Comparison of ENCODE assay signal across 16 cellular contexts in genomic region chr5:173974688-173975239, GRCh38. TPM values are rescaled to one million over a fixed set of nuclear protein-coding genes. Genes with fewer than 3 reads are reported as not detected.
A peak's percentile ranks its signal among the peaks of the same experiment; 100 is the strongest.
DNase-seq lines count a peak whose midpoint lies in the region; ATAC-seq, FAIRE-seq and TF ChIP-seq lines count a peak whose summit lies in the region.
"Had no signal": no experiment of that assay in that cellular context is flagged by ENCODE, and none has a peak within 500 bp of the region (broad histone marks: within the 10 kb centered on the region; RNA-seq: fewer than 3 reads in every experiment).

No MANE protein-coding gene starts in this region.

- WGBS in HepG2 (ENCODE audit: low lambda C conversion rate): 15% methylated on average over 5 of the region's 5 CpGs
- 73% methylated on average over 4 of the region's 5 CpGs for WGBS in right lobe of liver (ENCODE audit: insufficient coverage, low coverage, low lambda C conversion rate, missing lambda C conversion rate)
- 88% methylated on average over 5 of the region's 5 CpGs; no CpG with 5 or more reads in 1 of the 2 experiments for WGBS in H1 (ENCODE audit: extremely low coverage in 1 of 2, insufficient coverage in 1 of 2, insufficient read length in 1 of 2, insufficient replicate concordance in 2 of 2, low coverage in 1 of 2, low lambda C conversion rate in 2 of 2, missing lambda C conversion rate in 1 of 2), 2 experiments
- 60 to 74% (median 65%) methylated on average over 5 of the region's 5 CpGs for WGBS in adrenal gland, 4 donors

- no peaks in the 10 kb centered on the region for H4K20me1 ChIP-seq in HepG2 (ENCODE audit: insufficient read depth, low read length)
- H4K20me1 ChIP-seq in H1 (replicated peaks in 1 of 2; ENCODE audit: control insufficient read depth in 1 of 2, insufficient read depth in 2 of 2, low read length in 2 of 2): no peaks in the 10 kb centered on the region

- H3K9me3 ChIP-seq in HepG2 (ENCODE audit: low read length) (no peaks in the 10 kb centered on the region), right lobe of liver (no peaks in the 10 kb centered on the region), H1 (ENCODE audit: insufficient read depth in 2 of 2, low read depth in 1 of 2, low read length in 1 of 2) (no peaks in the 10 kb centered on the region), adrenal gland (replicated peaks in 1 of 3) (no peaks in the 10 kb centered on the region)

- POLR2A ChIA-PET in HepG2 (lab: Yijun Ruan, JAX): interaction anchor here (0.9 to 2.6 kb wide), 5 partner anchors 42 to 208 kb away, joined by 3 to 11 read pairs (median 9); partner anchors contain the start of gene CPEB4
- POLR2A ChIA-PET in H1 (lab: Charles Lee; ENCODE audit: partially characterized antibody): interaction anchor here (0.7 to 1.7 kb wide), 7 partner anchors 9 to 370 kb away, joined by 3 to 6 read pairs (median 3); partner anchors contain the start of genes C5orf47 and CPEB4

- H2AFZ ChIP-seq in HepG2 (ENCODE audit: low read length) (no peak overlapping the region), H1 (ENCODE audit: low read length) (no peak overlapping the region)

- no peak overlapping the region for H3K56ac ChIP-seq in H1 (replicated peaks; ENCODE audit: insufficient read length, low read depth, low read length)

- no peak overlapping the region for H2BK5ac ChIP-seq in H1 (ENCODE audit: low read depth, low read length)

- ATAC-seq in HepG2 (no peak), right lobe of liver (no peak), GM19452 (IDR thresholded peaks at IDR 0.05; ENCODE audit: unreplicated experiment) (no peak), HG02610 (IDR thresholded peaks at IDR 0.05; ENCODE audit: unreplicated experiment) (no peak)

- H3K4me1 ChIP-seq in HepG2 (ENCODE audit: insufficient read depth, low read length): peaks cover 55% of the 10 kb centered on the region
- peaks cover 0 to 12% (median 2%) of the 10 kb centered on the region in 4 donors for H3K4me1 ChIP-seq in right lobe of liver
- peaks cover 0 to 15% (median 8%) of the 10 kb centered on the region in 4 experiments; a peak in 6 of 7 replicates for H3K4me1 ChIP-seq in H1 (replicated peaks in 1 of 4; ENCODE audit: control insufficient read depth in 3 of 4, insufficient read depth in 4 of 4, low read length in 3 of 4)
- peaks cover 4 to 7% of the 10 kb centered on the region in 2 donors for H3K4me1 ChIP-seq in adrenal gland (replicated peaks in 1 of 2)

- TF ChIP-seq CTCF in HepG2 (CRISPR knock-in tag; IDR thresholded peaks at IDR 0.05): no peak
- no peak for TF ChIP-seq CTCF in right lobe of liver (IDR thresholded peaks at IDR 0.05)
- TF ChIP-seq CTCF in H1 (IDR thresholded peaks at IDR 0.05; ENCODE audit: control extremely low read depth in 1 of 3, insufficient read depth in 1 of 3, low read depth in 1 of 3, low read length in 3 of 3): no peak
- no peak for TF ChIP-seq CTCF in adrenal gland (IDR thresholded peaks at IDR 0.05)

- BruUV-seq in HepG2 (replicated peaks; lab: Mats Ljungman, UMichigan): no TSS peak

- no peak overlapping the region for H2BK12ac ChIP-seq in H1 (ENCODE audit: low read depth, low read length)

- H3K4me2 ChIP-seq in HepG2 (ENCODE audit: low read depth, low read length) (peak overlapping the region; percentile 94), H1 (ENCODE audit: insufficient read depth in 1 of 2, low read depth in 2 of 2, low read length in 2 of 2) (no peak overlapping the region; a peak in 1 of 4 replicates)

- H3K23me2 ChIP-seq in H1 (ENCODE audit: low read depth, low read length): peaks cover 5% of the 10 kb centered on the region

- no peak overlapping the region for H3K23ac ChIP-seq in H1 (ENCODE audit: insufficient read length)

- H3K9ac ChIP-seq in HepG2 (ENCODE audit: insufficient read depth, low read depth, low read length) (no peak overlapping the region), H1 (replicated peaks in 1 of 4; ENCODE audit: extremely low read depth in 1 of 4, low read depth in 3 of 4, low read length in 3 of 4) (no peak overlapping the region; a peak in 1 of 7 replicates)

- FAIRE-seq in HepG2 (lab: Jason Lieb, UNC) (no peak), H1 (lab: Jason Lieb, UNC) (no peak)
- FAIRE-seq: GM19239 had no signal

- CTCF ChIA-PET in HepG2 (lab: Yijun Ruan, JAX; ENCODE audit: low intra/inter-chr PET ratio, low total read pairs): no interaction called here
- CTCF ChIA-PET in H1 (lab: Charles Lee; ENCODE audit: partially characterized antibody): interaction anchor here (0.6 to 4.1 kb wide), 17 partner anchors 8 to 644 kb away, joined by 3 to 35 read pairs (median 4); partner anchors contain the start of gene BOD1

- in situ Hi-C loops in HepG2 (cut with HindIII; ENCODE audit: extremely low pct_ligation_motif_present, low pct_unique_long_range_greater_than_20kb): loop anchor here (5.0 to 25.0 kb wide), 3 partner anchors 82 to 357 kb away; partner anchors contain the start of gene BOD1

- H2AK5ac ChIP-seq in H1 (ENCODE audit: low read depth, low read length): no peak overlapping the region

- TF ChIP-seq POLR2A in HepG2 (IDR thresholded peaks at IDR 0.05; ENCODE audit: insufficient read depth in 1 of 2, low read depth in 2 of 2, low read length in 2 of 2): no peak
- no peak for TF ChIP-seq POLR2A in right lobe of liver (IDR thresholded peaks at IDR 0.05)
- no peak for TF ChIP-seq POLR2A in H1 (IDR thresholded peaks at IDR 0.05; ENCODE audit: control extremely low read depth in 1 of 2, low read depth in 2 of 2, low read length in 2 of 2)
- TF ChIP-seq POLR2A in adrenal gland (IDR thresholded peaks at IDR 0.05): no peak

- intact Hi-C loops in HepG2 (cut with micrococcal nuclease; ENCODE audit: unreplicated experiment): no loop called here
- intact Hi-C loops in right lobe of liver (cut with DNase I): loop anchor here (5.0 kb wide), 1 partner anchor 352 kb away; no protein-coding TSS in a partner anchor
- intact Hi-C loops in adrenal gland (cut with DNase I): no loop called here

- no peak overlapping the region for H2BK15ac ChIP-seq in H1 (ENCODE audit: low read length)

- DNase-seq in HepG2 (ENCODE audit: low spot score): no peak
- no peak for DNase-seq in right lobe of liver
- peak; percentile 20 for DNase-seq in NOMO-1 treated with DMSO at 0.1 percent for 48 hours (lab: John Stamatoyannopoulos, UW; ENCODE audit: unreplicated experiment)
- DNase-seq in H1 (ENCODE audit: low read depth in 1 of 2, low spot score in 2 of 2): no peak
- DNase-seq in adrenal gland: no peak
- DNase-seq: CD4-positive, CD25-positive, alpha-beta regulatory T cell; H7; NCI-H1092; NCI-H146; NCI-H2081; NCI-H510A had no signal

- H3K27ac ChIP-seq in HepG2 (ENCODE audit: extremely low read length, insufficient read depth, low read length) (no peak overlapping the region), right lobe of liver (no peak overlapping the region), H1 (ENCODE audit: low read depth, low read length) (no peak overlapping the region), adrenal gland (no peak overlapping the region)

- H3K36me3 ChIP-seq in HepG2 (replicated peaks in 1 of 2; ENCODE audit: control insufficient read depth in 1 of 2, insufficient read depth in 2 of 2, low read length in 2 of 2) (no peaks in the 10 kb centered on the region), right lobe of liver (no peaks in the 10 kb centered on the region), H1 (ENCODE audit: control insufficient read depth in 2 of 4, insufficient read depth in 4 of 4, low read length in 3 of 4) (no peaks in the 10 kb centered on the region), adrenal gland (replicated peaks in 1 of 2) (no peaks in the 10 kb centered on the region)

- H4K5ac ChIP-seq in H1 (ENCODE audit: insufficient read length, low read depth, low read length): no peak overlapping the region

- no peak for TF ChIP-seq RAD21 in HepG2 (CRISPR knock-in tag; IDR thresholded peaks at IDR 0.05)
- TF ChIP-seq RAD21 in H1 (IDR thresholded peaks at IDR 0.05 in 1 of 2, conservative IDR thresholded peaks at IDR 0.05 in 1 of 2; ENCODE audit: low read depth in 2 of 2, low read length in 2 of 2): no peak

- no peak overlapping the region for H4K91ac ChIP-seq in H1 (replicated peaks; ENCODE audit: insufficient read length, low read length)

- no peak overlapping the region for H3K4ac ChIP-seq in H1 (replicated peaks; ENCODE audit: insufficient read length, low read depth, low read length)

- H2BK20ac ChIP-seq in H1 (ENCODE audit: low read length): no peak overlapping the region

- H3K4me3 ChIP-seq in HepG2 (replicated peaks in 1 of 3; ENCODE audit: insufficient read depth in 1 of 3, low read depth in 2 of 3, low read length in 3 of 3) (peak overlapping the region in 1 of 3 experiments; percentile 27; a peak in 1 of 6 replicates), right lobe of liver (no peak overlapping the region), H1 (ENCODE audit: extremely low read depth in 1 of 4, insufficient read depth in 2 of 4, low read depth in 3 of 4, low read length in 4 of 4) (no peak overlapping the region), adrenal gland (no peak overlapping the region)

- TF ChIP-seq EP300 in HepG2 (IDR thresholded peaks at IDR 0.05; ENCODE audit: low read depth in 2 of 2, low read length in 2 of 2) (no peak), HepG2 (CRISPR knock-in tag; IDR thresholded peaks at IDR 0.05; ENCODE audit: borderline replicate concordance) (no peak), H1 (IDR thresholded peaks at IDR 0.05; ENCODE audit: borderline replicate concordance in 1 of 2, low read depth in 2 of 2, low read length in 2 of 2) (no peak)

- H4K8ac ChIP-seq in H1 (ENCODE audit: extremely low read depth, insufficient read depth, low read length): no peak overlapping the region

- H3K27me3 ChIP-seq in HepG2 (ENCODE audit: control insufficient read depth in 1 of 2, insufficient read depth in 2 of 2, low read length in 2 of 2): no peaks in the 10 kb centered on the region
- H3K27me3 ChIP-seq in right lobe of liver: no peaks in the 10 kb centered on the region
- H3K27me3 ChIP-seq in H1 (replicated peaks in 1 of 4; ENCODE audit: control insufficient read depth in 3 of 4, extremely low read depth in 1 of 4, insufficient read depth in 3 of 4, low read length in 3 of 4): no peaks in the 10 kb centered on the region; a peak in 1 of 7 replicates
- no peaks in the 10 kb centered on the region for H3K27me3 ChIP-seq in adrenal gland

- H3K18ac ChIP-seq in H1 (ENCODE audit: extremely low read depth, low read length): no peak overlapping the region

- no peak overlapping the region for H2BK120ac ChIP-seq in H1 (replicated peaks; ENCODE audit: low read depth, low read length)

- no peak overlapping the region for H3K14ac ChIP-seq in H1 (ENCODE audit: insufficient read length)

- no peaks in the 10 kb centered on the region for H3K79me2 ChIP-seq in HepG2 (ENCODE audit: insufficient read depth, low read length)
- no peaks in the 10 kb centered on the region for H3K79me2 ChIP-seq in H1 (ENCODE audit: control insufficient read depth in 1 of 2, insufficient read depth in 2 of 2, low read length in 2 of 2)

- no peaks in the 10 kb centered on the region for H3K79me1 ChIP-seq in H1 (ENCODE audit: low read depth, low read length)

RNA-seq across cellular contexts. Expression of gene C5orf47, which starts 14.2 kb away (rescaled TPM):
- total RNA-seq in HepG2 (2016; rRNA removed; fragmentation: Illumina TruSeq; extraction: Trizol) (not detected in 2 replicates), right lobe of liver (not detected), adrenal gland (under 1 TPM in 3 of 8 donors, not detected in 5; 0.08 to 0.25 (median 0.11) TPM)
- not detected in 2 replicates for total RNA-seq in HepG2 (2016; cell fraction: cytosol; rRNA removed; fragmentation: Illumina TruSeq; extraction: Trizol; ENCODE audit: low read depth)
- total RNA-seq in HepG2 (2016; cell fraction: insoluble cytoplasmic fraction; rRNA removed; fragmentation: Illumina TruSeq; extraction: Trizol): not detected in 2 replicates
- total RNA-seq in HepG2 (2016; cell fraction: membrane; rRNA removed; fragmentation: Illumina TruSeq; extraction: Trizol): not detected in 2 replicates
- not detected in 2 replicates for total RNA-seq in HepG2 (2016; cell fraction: nucleus; rRNA removed; fragmentation: Illumina TruSeq; extraction: Trizol)
- polyA plus RNA-seq in HepG2 (2011; rRNA removed) (0.04 TPM in 1 of 2 replicates, not detected in the other), H1 (2011; rRNA removed) (0.09 and 0.11 TPM in 2 replicates), adrenal gland (under 1 TPM; 0.13 to 0.16 (median 0.16) TPM)
- polyA plus RNA-seq in HepG2 (2011; cell fraction: cytosol; rRNA removed): 0.06 TPM in 1 of 2 replicates, not detected in the other
- polyA plus RNA-seq in HepG2 (2011; cell fraction: nucleus; rRNA removed): not detected in 2 replicates
- 0.05 and 0.20 TPM in 2 replicates for polyA plus RNA-seq in HepG2 (2012)
- not detected in 2 replicates for polyA plus RNA-seq in HepG2 (2016; cell fraction: cytosol; fragmentation: Illumina TruSeq; extraction: Trizol; ENCODE audit: low read depth)
- not detected in 2 replicates for polyA plus RNA-seq in HepG2 (2016; cell fraction: insoluble cytoplasmic fraction; fragmentation: Illumina TruSeq; extraction: Trizol; ENCODE audit: low read depth)
- 0.08 TPM in 1 of 2 replicates, not detected in the other for polyA plus RNA-seq in HepG2 (2016; cell fraction: membrane; fragmentation: Illumina TruSeq; extraction: Trizol; ENCODE audit: low read depth)
- polyA plus RNA-seq in HepG2 (2016; cell fraction: nucleus; fragmentation: Illumina TruSeq; extraction: Trizol; ENCODE audit: insufficient read depth, low read depth): not detected in 2 replicates
- polyA minus RNA-seq in HepG2 (2011; rRNA and poly(A)+ RNA removed; ENCODE audit: low replicate concordance): 0.06 TPM in 1 of 2 replicates, not detected in the other
- not detected in 2 replicates for polyA minus RNA-seq in HepG2 (2011; cell fraction: cytosol; rRNA and poly(A)+ RNA removed)
- polyA minus RNA-seq in HepG2 (2011; cell fraction: nucleus; rRNA and poly(A)+ RNA removed): 0.26 TPM in 1 of 2 replicates, not detected in the other
- 0.29 TPM in 1 of 2 replicates, not detected in the other for total RNA-seq in H1 (2021; fragmentation: NEBNext Ultra II Directional; extraction: Animal tissue kit (Norgen Biotek cat#: 25700))
- polyA plus RNA-seq in H1 (2011; cell fraction: cytosol; rRNA removed): 0.27 TPM
- polyA plus RNA-seq in H1 (2011; cell fraction: nucleus; rRNA removed): 0.06 TPM
- 0.07 to 0.08 TPM in 2 of 4 replicates, not detected in the others for polyA plus RNA-seq in H1 (2012, experiment 1 of 2)
- not detected for polyA plus RNA-seq in H1 (2012, experiment 2 of 2)
- 0.16 TPM for polyA plus RNA-seq in H1 (2013, experiment 1 of 2)
- 0.11 TPM for polyA plus RNA-seq in H1 (2013, experiment 2 of 2)
- polyA minus RNA-seq in H1 (2011; rRNA and poly(A)+ RNA removed): not detected in 2 replicates
- not detected for polyA minus RNA-seq in H1 (2011; cell fraction: cytosol; rRNA and poly(A)+ RNA removed)
- not detected for polyA minus RNA-seq in H1 (2011; cell fraction: nucleus; rRNA and poly(A)+ RNA removed)
- total RNA-seq: CD4-positive, CD25-positive, alpha-beta regulatory T cell; HT1080; T-helper 1 cell treated with Interleukin-12 subunit alpha and Interleukin-12 subunit beta and Interleukin-4 antibody, amounts not matched to agents 30 ng/mL and 1 ng/mL, for 36 hours had no signal
- polyA plus RNA-seq: CD4-positive, CD25-positive, alpha-beta regulatory T cell had no signal

Comparison
In these comparisons a context has a peak if more than half of its experiments do, and no peak if none do; other contexts are left out.
1. intact Hi-C loops: an anchor here in right lobe of liver (5.0 kb wide); none called in HepG2 and adrenal gland.
2. Of the 41 proteins assayed by ChIP-seq in both HepG2 and H1: peak only in HepG2: none; only in H1: none; in both: CEBPB; in neither: 40.